Comparison of ENCODE assay signal across 8 cellular contexts in genomic region chr12:4153343-4153892, GRCh38.
DNase-seq lines count a peak whose midpoint lies in the region; ATAC-seq and TF ChIP-seq lines count a peak whose summit lies in the region.

No MANE protein-coding gene starts in this region.

- H3K36me3 ChIP-seq in spleen (no peaks in the 10 kb centered on the region), PC-9 (ENCODE audit: low read depth) (no peaks in the 10 kb centered on the region), MG63 (no peaks in the 10 kb centered on the region)

- no peaks in the 10 kb centered on the region for H3F3A ChIP-seq in PC-9 (ENCODE audit: insufficient read depth, low read depth)

- ATAC-seq in HG03342 (IDR thresholded peaks at IDR 0.05; ENCODE audit: unreplicated experiment), result peak; percentile 77

- peaks cover 11 to 61% (median 39%) of the 10 kb centered on the region in 6 donors for H3K4me1 ChIP-seq in spleen
- no peaks in the 10 kb centered on the region for H3K4me1 ChIP-seq in PC-9 (replicated peaks; ENCODE audit: insufficient read depth)

- H3K4me2 ChIP-seq in PC-9, result no peak overlapping the region

- H3K9me2 ChIP-seq in PC-9 (ENCODE audit: insufficient read depth), result no peaks in the 10 kb centered on the region; the same call in 1 of the 2 replicates

- peak overlapping the region in 7 of 8 donors; percentile 1 to 85 (median 70) for H3K27ac ChIP-seq in spleen
- H3K27ac ChIP-seq in PC-9, result no peak overlapping the region

- WGBS in spleen, 5 donors, result 7 to 29% (median 13%) methylated on average over 3 of the region's 3 CpGs

- no peaks in the 10 kb centered on the region for H3K27me3 ChIP-seq in spleen (replicated peaks in 1 of 7)
- peaks cover 85% of the 10 kb centered on the region for H3K27me3 ChIP-seq in PC-9 (ENCODE audit: insufficient read depth, low read depth)
- no peaks in the 10 kb centered on the region for H3K27me3 ChIP-seq in MG63

- H3K4me3 ChIP-seq in spleen, result peak overlapping the region in 1 of 8 donors; percentile 18
- no peak overlapping the region for H3K4me3 ChIP-seq in PC-9
- no peak overlapping the region for H3K4me3 ChIP-seq in MG63

- CTCF ChIA-PET in PC-9 (lab: Charles Lee), result no interaction called here

- no peaks in the 10 kb centered on the region for H4K20me1 ChIP-seq in PC-9 (ENCODE audit: insufficient read depth)

- POLR2A ChIA-PET in PC-9 (lab: Charles Lee; ENCODE audit: unreplicated experiment), result no interaction called here

- intact Hi-C loops in spleen (cut with DNase I; ENCODE audit: low total_unique reads) (no loop called here), PC-9 (cut with micrococcal nuclease; ENCODE audit: unreplicated experiment) (no loop called here)

- TF ChIP-seq POLR2A in spleen (IDR thresholded peaks at IDR 0.05), result no peak

- no peaks in the 10 kb centered on the region for H3K79me2 ChIP-seq in PC-9 (ENCODE audit: low read depth)

- H3K9me3 ChIP-seq in spleen, result no peaks in the 10 kb centered on the region
- H3K9me3 ChIP-seq in PC-9 (ENCODE audit: insufficient read depth, low read depth), result no peaks in the 10 kb centered on the region
- H3K9me3 ChIP-seq in MG63, result no peaks in the 10 kb centered on the region

- no peak for TF ChIP-seq CTCF in spleen (IDR thresholded peaks at IDR 0.05 in 8 of 11, conservative IDR thresholded peaks at IDR 0.05 in 3 of 11)
- TF ChIP-seq CTCF in PC-9 (conservative IDR thresholded peaks at IDR 0.05), result no peak

- H2AFZ ChIP-seq in PC-9, result no peak overlapping the region

- DNase-seq in activated naive CD4-positive, alpha-beta T cell treated with Interleukin-2 at 50 U/mL for 16 hours, result peak; percentile 67
- no peak for DNase-seq in activated naive CD4-positive, alpha-beta T cell (lab: John Stamatoyannopoulos, UW)
- peak; percentile 88 for DNase-seq in activated CD8-positive, alpha-beta memory T cell treated with anti-CD3 and anti-CD28 coated beads for 24 hours
- DNase-seq in spleen, result peak; percentile 81
- DNase-seq in PC-9, result no peak
- DNase-seq in NCI-H1092 (lab: John Stamatoyannopoulos, UW), result no peak
- DNase-seq in MG63, result no peak

- BruUV-seq in PC-9 (replicated peaks; lab: Mats Ljungman, UMichigan), result no TSS peak

Comparison
In these comparisons a context has a peak if more than half of its experiments do, and no peak if none do; other contexts are left out.
1. DNase-seq: peak in activated naive CD4-positive, alpha-beta T cell treated with Interleukin-2 at 50 U/mL for 16 hours (single experiment), activated CD8-positive, alpha-beta memory T cell treated with anti-CD3 and anti-CD28 coated beads for 24 hours (single experiment) and spleen (single experiment); none in activated naive CD4-positive, alpha-beta T cell (0 of 4), PC-9 (0 of 2), NCI-H1092 (single experiment) and MG63 (single experiment).